ENCODE assay signal across 1 cellular context in genomic region chr11:74010306-74010981, GRCh38.
TF ChIP-seq lines count a peak whose summit lies in the region.

No MANE protein-coding gene starts in this region.

TF ChIP-seq in H1, 55 proteins besides CTCF, POLR2A, EP300 and RAD21:
- TF ChIP-seq FOSL1 (IDR thresholded peaks at IDR 0.05; ENCODE audit: insufficient read depth, low read depth, low read length) (no peak), GABPA (IDR thresholded peaks at IDR 0.05; ENCODE audit: borderline replicate concordance, insufficient read depth, low read length) (no peak), EZH2 (IDR thresholded peaks at IDR 0.05; ENCODE audit: low read depth, low read length, severe bottlenecking) (no peak), RBBP5 (IDR thresholded peaks at IDR 0.05; ENCODE audit: borderline replicate concordance, low read depth, low read length) (no peak), CREB1 (IDR thresholded peaks at IDR 0.05) (no peak), BACH1 (IDR thresholded peaks at IDR 0.05; ENCODE audit: low read length) (no peak), BRCA1 (IDR thresholded peaks at IDR 0.05; ENCODE audit: low read depth, low read length) (no peak), CHD1 (IDR thresholded peaks at IDR 0.05; ENCODE audit: low read depth, low read length) (no peak), NRF1 (IDR thresholded peaks at IDR 0.05; ENCODE audit: low read depth, low read length) (no peak), TAF1 (IDR thresholded peaks at IDR 0.05; ENCODE audit: low read depth, low read length) (no peak), POU5F1 (IDR thresholded peaks at IDR 0.05; ENCODE audit: low read depth, low read length) (no peak), HDAC2 (IDR thresholded peaks at IDR 0.05; ENCODE audit: borderline replicate concordance in 1 of 2, low read depth in 2 of 2, low read length in 2 of 2) (no peak), ASH2L (IDR thresholded peaks at IDR 0.05; ENCODE audit: low read length) (no peak), YY1 (IDR thresholded peaks at IDR 0.05; ENCODE audit: low read depth, low read length) (no peak), USF2 (IDR thresholded peaks at IDR 0.05; ENCODE audit: low read length) (no peak), KDM1A (IDR thresholded peaks at IDR 0.05; ENCODE audit: borderline replicate concordance, low read length) (no peak), SAP30 (IDR thresholded peaks at IDR 0.05; ENCODE audit: insufficient read depth, insufficient replicate concordance, low read length) (no peak), ZNF274 (IDR thresholded peaks at IDR 0.05; ENCODE audit: borderline replicate concordance, extremely low read depth, low read length) (no peak)
